In genomic region chr4:158202475-158202874, GRCh38 we compare ENCODE assay signal across 18 cellular contexts. TPM values are rescaled to one million over a fixed set of nuclear protein-coding genes. Genes with fewer than 3 reads are reported as not detected.
"Had no signal": no experiment of that assay in that cellular context is flagged by ENCODE, and none has a peak within 500 bp of the region (broad histone marks: within the 10 kb centered on the region; RNA-seq: fewer than 3 reads in every experiment).

No MANE protein-coding gene starts in this region.

- H3K36me3 Mint-ChIP-seq: activated naive CD8-positive, alpha-beta T cell treated with anti-CD3 and anti-CD28 coated beads for 36 hours; brain; natural killer cell treated with Interleukin-12 subunit alpha and Interleukin-12 subunit beta and Interleukin-15 and Interleukin-18, amount 100 ng/mL, for 72 hours had no signal

- H3K4me3 Mint-ChIP-seq: activated CD4-positive, alpha-beta T cell treated with anti-CD3 and anti-CD28 coated beads, Interleukin-2, amount 10 ng/mL, durations not matched to agents 7 days and 5 days; activated naive CD8-positive, alpha-beta T cell treated with anti-CD3 and anti-CD28 coated beads for 36 hours; brain; central memory CD8-positive, alpha-beta T cell; natural killer cell treated with Interleukin-12 subunit alpha and Interleukin-12 subunit beta and Interleukin-15 and Interleukin-18, amount 100 ng/mL, for 72 hours had no signal

- H3K27ac ChIP-seq: upper lobe of left lung had no signal

- DNase-seq: activated CD4-positive, alpha-beta T cell treated with anti-CD3 and anti-CD28 coated beads, Interleukin-2, amount 10 ng/mL, durations not matched to agents 7 days and 5 days; activated CD8-positive, alpha-beta memory T cell treated with anti-CD3 and anti-CD28 coated beads for 24 hours; activated naive CD8-positive, alpha-beta T cell treated with anti-CD3 and anti-CD28 coated beads for 36 hours; amygdala; cortex of kidney; erythroblast; left ventricle myocardium superior; mesendoderm; nucleus accumbens; stimulated activated CD4-positive, alpha-beta T cell treated with anti-CD3 and anti-CD28 coated beads, Interleukin-15, amount 100 ng/mL, for 24 hours; stimulated activated CD4-positive, alpha-beta T cell treated with anti-CD3 and anti-CD28 coated beads, Interleukin-4, amount 100 ng/mL, for 1 hour; stimulated activated naive CD8-positive, alpha-beta T cell treated with anti-CD3 and anti-CD28 coated beads, Interleukin-15, Interleukin-2, amounts not matched to agents 100 U/mL and 50 U/mL, for 24 hours; T-helper 2 cell; upper lobe of left lung had no signal

- H3K27me3 Mint-ChIP-seq: activated naive CD8-positive, alpha-beta T cell treated with anti-CD3 and anti-CD28 coated beads for 36 hours; central memory CD8-positive, alpha-beta T cell; natural killer cell treated with Interleukin-12 subunit alpha and Interleukin-12 subunit beta and Interleukin-15 and Interleukin-18, amount 100 ng/mL, for 72 hours had no signal

- H3K4me3 ChIP-seq: hepatocyte, upper lobe of left lung had no signal

- H3K27me3 ChIP-seq: hepatocyte, upper lobe of left lung had no signal

- H3K79me2 ChIP-seq: hepatocyte had no signal

- H3K4me1 Mint-ChIP-seq: activated CD4-positive, alpha-beta T cell treated with anti-CD3 and anti-CD28 coated beads, Interleukin-2, amount 10 ng/mL, durations not matched to agents 7 days and 5 days; activated naive CD8-positive, alpha-beta T cell treated with anti-CD3 and anti-CD28 coated beads for 36 hours; brain; central memory CD8-positive, alpha-beta T cell had no signal

- H3K36me3 ChIP-seq: upper lobe of left lung had no signal

- H2AFZ ChIP-seq: hepatocyte had no signal

- H3K27ac Mint-ChIP-seq: activated CD4-positive, alpha-beta T cell treated with anti-CD3 and anti-CD28 coated beads, Interleukin-2, amount 10 ng/mL, durations not matched to agents 7 days and 5 days; activated naive CD8-positive, alpha-beta T cell treated with anti-CD3 and anti-CD28 coated beads for 36 hours; natural killer cell treated with Interleukin-12 subunit alpha and Interleukin-12 subunit beta and Interleukin-15 and Interleukin-18, amount 100 ng/mL, for 72 hours had no signal

- H3K4me1 ChIP-seq: upper lobe of left lung had no signal

- H3K9me3 ChIP-seq: upper lobe of left lung had no signal

- H3K9me3 Mint-ChIP-seq: activated CD4-positive, alpha-beta T cell treated with anti-CD3 and anti-CD28 coated beads, Interleukin-2, amount 10 ng/mL, durations not matched to agents 7 days and 5 days; activated naive CD8-positive, alpha-beta T cell treated with anti-CD3 and anti-CD28 coated beads for 36 hours had no signal

- H3K4me2 ChIP-seq: hepatocyte had no signal

RNA-seq across cellular contexts. Expression of gene TMEM144, which starts 7.8 kb away (rescaled TPM):
- total RNA-seq: activated CD4-positive, alpha-beta T cell treated with anti-CD3 and anti-CD28 coated beads, Interleukin-2, amount 10 ng/mL, durations not matched to agents 7 days and 5 days had no signal

RNA-seq across cellular contexts. Expression of gene GASK1B, which starts 29.6 kb away (rescaled TPM):
- total RNA-seq: activated CD4-positive, alpha-beta T cell treated with anti-CD3 and anti-CD28 coated beads, Interleukin-2, amount 10 ng/mL, durations not matched to agents 7 days and 5 days; activated naive CD8-positive, alpha-beta T cell treated with anti-CD3 and anti-CD28 coated beads for 36 hours; natural killer cell treated with Interleukin-12 subunit alpha and Interleukin-12 subunit beta and Interleukin-15 and Interleukin-18, amount 100 ng/mL, for 72 hours had no signal
